Comparison of ENCODE assay signal across 8 cellular contexts in genomic region chr1:9128520-9129371, GRCh38.
DNase-seq lines count a peak whose midpoint lies in the region; ATAC-seq lines count a peak whose summit lies in the region.

Gene GPR157 (minus strand): TSS chr1:9129102. CDS start chr1:9129027, 75 bp downstream.

- ATAC-seq in HG02943 (IDR thresholded peaks at IDR 0.05; ENCODE audit: low read depth, unreplicated experiment) = peak; percentile 50

- H3K4me3 ChIP-seq in mucosa of stomach (ENCODE audit: low read length) = peak within 1 kb of the TSS; percentile 51

- H3K9me3 ChIP-seq in mucosa of stomach (ENCODE audit: control insufficient read depth, low read length) = no peaks in the 10 kb centered on the region

- peak within 1 kb of the TSS; percentile 57 for H3K9ac ChIP-seq in mucosa of stomach (ENCODE audit: low read length)

- H3K27me3 ChIP-seq in mucosa of stomach (ENCODE audit: control insufficient read depth, insufficient read depth, low read length) = no peaks in the 10 kb centered on the region

- peaks cover 19% of the 10 kb centered on the region for H3K4me1 ChIP-seq in mucosa of stomach (ENCODE audit: control insufficient read depth, insufficient read depth, low read length)

- peak within 1 kb of the TSS; percentile 65 for H3K27ac ChIP-seq in epithelial cell of prostate

- H3K36me3 ChIP-seq in mucosa of stomach (ENCODE audit: control insufficient read depth, insufficient read depth, low read length) = no peaks in the 10 kb centered on the region

- DNase-seq in SKM-1 treated with dmso at 0.1 percent for 144 hours (lab: John Stamatoyannopoulos, UW; ENCODE audit: unreplicated experiment) (peak; percentile 12), SKM-1 (lab: John Stamatoyannopoulos, UW; ENCODE audit: unreplicated experiment) (no peak), NCI-H82 (lab: John Stamatoyannopoulos, UW) (peak; percentile 86), activated T-cell treated with anti-CD3 and anti-CD28 coated beads for 1 hour (ENCODE audit: low read depth) (peak; percentile 81), epithelial cell of prostate (ENCODE audit: low read depth, low spot score) (no peak)
- DNase-seq in stimulated activated CD8-positive, alpha-beta memory T cell treated with anti-CD3 and anti-CD28 coated beads, Interleukin-7, amount 100 ng/mL, for 24 hours (ENCODE audit: low read depth) = peak; percentile 62

Comparison
In these comparisons a context has a peak if more than half of its experiments do, and no peak if none do; other contexts are left out.
1. DNase-seq: peak in SKM-1 treated with dmso at 0.1 percent for 144 hours (single experiment), NCI-H82 (single experiment), activated T-cell treated with anti-CD3 and anti-CD28 coated beads for 1 hour (single experiment) and stimulated activated CD8-positive, alpha-beta memory T cell treated with anti-CD3 and anti-CD28 coated beads, Interleukin-7, amount 100 ng/mL, for 24 hours (single experiment); none in SKM-1 (single experiment) and epithelial cell of prostate (single experiment).